ENCODE assay signal across 8 cellular contexts in genomic region chr7:50661345-50662058, GRCh38.
DNase-seq lines count a peak whose midpoint lies in the region; ATAC-seq, FAIRE-seq and TF ChIP-seq lines count a peak whose summit lies in the region.

No MANE protein-coding gene starts in this region.

- ATAC-seq in GM19468 (IDR thresholded peaks at IDR 0.05; ENCODE audit: extremely low read depth, unreplicated experiment) (peak; percentile 13), HG03442 (IDR thresholded peaks at IDR 0.05; ENCODE audit: unreplicated experiment) (peak; percentile 39)

- no peaks in the 10 kb centered on the region for H3K27me3 Mint-ChIP-seq in astrocyte (ENCODE audit: low read depth, unreplicated experiment)

- H3K4me2 ChIP-seq in astrocyte (ENCODE audit: low read length) = no peak overlapping the region

- peaks cover 21% of the 10 kb centered on the region for H3K4me1 Mint-ChIP-seq in astrocyte (ENCODE audit: low read depth, unreplicated experiment)

- no peak overlapping the region for H3K9ac ChIP-seq in astrocyte (ENCODE audit: low read length)

- no peaks in the 10 kb centered on the region for H3K27me3 ChIP-seq in astrocyte (ENCODE audit: insufficient read depth, low read length)

- peaks cover 29% of the 10 kb centered on the region for H3K36me3 ChIP-seq in astrocyte (ENCODE audit: insufficient read depth, low read length)

- peaks cover 100% of the 10 kb centered on the region for H4K20me1 ChIP-seq in astrocyte (ENCODE audit: insufficient read depth, low read length)

- H2AFZ ChIP-seq in astrocyte (ENCODE audit: low read depth, low read length) = no peak overlapping the region

- H3K36me3 Mint-ChIP-seq in astrocyte (ENCODE audit: low read depth, unreplicated experiment) = peaks cover 36% of the 10 kb centered on the region

- peak overlapping the region; percentile 66 for H3K27ac Mint-ChIP-seq in astrocyte (ENCODE audit: unreplicated experiment)

- peaks cover 24% of the 10 kb centered on the region for H3K4me1 ChIP-seq in astrocyte (ENCODE audit: insufficient read depth, low read length)

- FAIRE-seq in astrocyte (lab: Jason Lieb, UNC) = no peak

- H3K9me3 ChIP-seq in astrocyte (ENCODE audit: insufficient read depth, low read depth, low read length) = no peaks in the 10 kb centered on the region

- H3K4me3 ChIP-seq in astrocyte (ENCODE audit: insufficient read depth, low read depth, low read length) = no peak overlapping the region

- H3K79me2 ChIP-seq in astrocyte (ENCODE audit: insufficient read depth, low read length) = peaks cover 75% of the 10 kb centered on the region

- no peaks in the 10 kb centered on the region for H3K9me3 Mint-ChIP-seq in astrocyte (ENCODE audit: unreplicated experiment)

- no peak overlapping the region for H3K4me3 Mint-ChIP-seq in astrocyte (ENCODE audit: unreplicated experiment)

- no peak overlapping the region for H3K27ac ChIP-seq in astrocyte (ENCODE audit: low read depth, low read length)

- DNase-seq in GF-D8 (lab: John Stamatoyannopoulos, UW) (peak; percentile 57), astrocyte (ENCODE audit: low read depth) (no peak), NCI-H2171 (lab: John Stamatoyannopoulos, UW) (no peak), NCI-H226 (no peak), hepatic stellate cell (ENCODE audit: low spot score) (no peak), NCI-H446 treated with DMSO at 0.1 percent for 48 hours (lab: John Stamatoyannopoulos, UW) (no peak)

- no peak for TF ChIP-seq CTCF in astrocyte (IDR thresholded peaks at IDR 0.05; ENCODE audit: insufficient read depth, low read depth, low read length)
